In genomic region chr6:27812805-27813626, GRCh38 we compare ENCODE assay signal across 13 cellular contexts.
DNase-seq lines count a peak whose midpoint lies in the region; ATAC-seq and TF ChIP-seq lines count a peak whose summit lies in the region.
"Had no signal": no experiment of that assay in that cellular context is flagged by ENCODE, and none has a peak within 500 bp of the region (broad histone marks: within the 10 kb centered on the region; RNA-seq: fewer than 3 reads in every experiment).

No MANE protein-coding gene starts in this region.

- no CpG with 5 or more reads among the region's 15 CpGs for WGBS in mesendoderm (ENCODE audit: extremely low coverage, insufficient coverage, low lambda C conversion rate)
- 94 to 97% methylated on average over 15 of the region's 15 CpGs for WGBS in sigmoid colon, 2 donors

- H3K9me3 ChIP-seq in HUES6 (ENCODE audit: control insufficient read depth, insufficient read depth, low read depth, low read length) (no peaks in the 10 kb centered on the region), sigmoid colon (no peaks in the 10 kb centered on the region)
- H3K9me3 ChIP-seq: tibial nerve had no signal

- H4K8ac ChIP-seq in mesendoderm (ENCODE audit: low read depth, low read length) = peak overlapping the region; percentile 15

- H3K4me2 ChIP-seq in mesendoderm (ENCODE audit: low read length) = no peak overlapping the region

- DNase-seq in DMS53 (lab: John Stamatoyannopoulos, UW) (peak; percentile 18), DMS53 treated with DMSO at 0.1 percent for 48 hours (lab: John Stamatoyannopoulos, UW; ENCODE audit: unreplicated experiment) (no peak), UCSD-AML1 (lab: John Stamatoyannopoulos, UW; ENCODE audit: unreplicated experiment) (peak; percentile 18), mesendoderm (peak; percentile 47), sigmoid colon (no peak), HK-2 (ENCODE audit: unreplicated experiment) (no peak)
- DNase-seq: 8988T; activated gamma-delta T cell treated with Interleukin-2 at 50 U/mL for 16 hours; effector memory CD4-positive, alpha-beta T cell; NCI-H2029 treated with DMSO at 0.1 percent for 48 hours had no signal

- peak overlapping the region; percentile 57 for H3K56ac ChIP-seq in mesendoderm (ENCODE audit: low read length)

- no peak for ATAC-seq in esophagus mucosa

- no peak for TF ChIP-seq POLR2A in sigmoid colon (IDR thresholded peaks at IDR 0.05)

- intact Hi-C loops in sigmoid colon (cut with DNase I) = no loop called here

- no peak overlapping the region for H3K4ac ChIP-seq in mesendoderm (ENCODE audit: low read depth, low read length)

- no peaks in the 10 kb centered on the region for H3K79me1 ChIP-seq in mesendoderm (ENCODE audit: low read length)

- no peak for TF ChIP-seq EP300 in sigmoid colon (IDR thresholded peaks at IDR 0.05)

- peak overlapping the region; percentile 85 for H2BK15ac ChIP-seq in mesendoderm (replicated peaks; ENCODE audit: low read depth)

- H3K4me1 ChIP-seq in HUES6 (ENCODE audit: control insufficient read depth, insufficient read depth, low read length) = peaks cover 21% of the 10 kb centered on the region; the same call in 1 of the 2 replicates
- H3K4me1 ChIP-seq in mesendoderm (ENCODE audit: control insufficient read depth, low read depth, low read length) = no peaks in the 10 kb centered on the region
- peaks cover 0 to 18% (median 4%) of the 10 kb centered on the region in 4 donors for H3K4me1 ChIP-seq in sigmoid colon

- H3K36me3 ChIP-seq in HUES6 (ENCODE audit: control insufficient read depth, insufficient read depth, low read length) (no peaks in the 10 kb centered on the region), mesendoderm (ENCODE audit: control insufficient read depth, insufficient read depth, low read length) (no peaks in the 10 kb centered on the region), sigmoid colon (no peaks in the 10 kb centered on the region)
- H3K36me3 ChIP-seq: tibial nerve had no signal

- no peak overlapping the region for H3K18ac ChIP-seq in mesendoderm (ENCODE audit: low read length)

- no peak overlapping the region for H2AK5ac ChIP-seq in mesendoderm (ENCODE audit: low read length)

- no peak overlapping the region for H2BK5ac ChIP-seq in mesendoderm (ENCODE audit: low read length)

- H3K9ac ChIP-seq in HUES6 (ENCODE audit: low read length) = peak overlapping the region; percentile 62
- peak overlapping the region; percentile 27 for H3K9ac ChIP-seq in mesendoderm (ENCODE audit: low read length)

- H2BK120ac ChIP-seq in mesendoderm (ENCODE audit: low read depth, low read length) = no peak overlapping the region

- H4K5ac ChIP-seq in mesendoderm (ENCODE audit: low read length) = no peak overlapping the region

- no peak for TF ChIP-seq CTCF in sigmoid colon (IDR thresholded peaks at IDR 0.05)

- peak overlapping the region; percentile 56; the same call in 1 of the 2 replicates for H3K27ac ChIP-seq in HUES6 (ENCODE audit: low read depth, low read length)
- H3K27ac ChIP-seq in mesendoderm (ENCODE audit: low read depth, low read length) = peak overlapping the region; percentile 49
- H3K27ac ChIP-seq in sigmoid colon = no peak overlapping the region
- H3K27ac ChIP-seq: tibial nerve had no signal

- peak overlapping the region; percentile 57 for H3K4me3 ChIP-seq in HUES6 (ENCODE audit: low read depth, low read length)
- H3K4me3 ChIP-seq in mesendoderm (ENCODE audit: low read length) = no peak overlapping the region
- no peak overlapping the region for H3K4me3 ChIP-seq in sigmoid colon
- H3K4me3 ChIP-seq: tibial nerve had no signal

- no peaks in the 10 kb centered on the region for H3K79me2 ChIP-seq in mesendoderm (ENCODE audit: control insufficient read depth, insufficient read depth, low read length)

- no peaks in the 10 kb centered on the region for H3K27me3 ChIP-seq in HUES6 (ENCODE audit: control insufficient read depth, insufficient read depth, low read length)
- no peaks in the 10 kb centered on the region for H3K27me3 ChIP-seq in mesendoderm (ENCODE audit: insufficient read depth, low read length, poor library complexity)
- peaks cover 10 to 86% (median 60%) of the 10 kb centered on the region in 3 donors for H3K27me3 ChIP-seq in sigmoid colon

- no peak overlapping the region for H3K23ac ChIP-seq in mesendoderm (ENCODE audit: low read length)

Comparison
In these comparisons a context has a peak if more than half of its experiments do, and no peak if none do; other contexts are left out.
1. DNase-seq: peak in DMS53 (single experiment), UCSD-AML1 (single experiment) and mesendoderm (single experiment); none in DMS53 treated with DMSO at 0.1 percent for 48 hours (single experiment), sigmoid colon (single experiment) and HK-2 (single experiment).
2. H3K27ac ChIP-seq: peak in HUES6 (single experiment) and mesendoderm (single experiment); none in sigmoid colon (0 of 4).